Comparison of ENCODE assay signal across 16 cellular contexts in genomic region chr7:280461-280860, GRCh38. TPM values are rescaled to one million over a fixed set of nuclear protein-coding genes. Genes with fewer than 3 reads are reported as not detected.
DNase-seq lines count a peak whose midpoint lies in the region; ATAC-seq and TF ChIP-seq lines count a peak whose summit lies in the region.
"Had no signal": no experiment of that assay in that cellular context is flagged by ENCODE, and none has a peak within 500 bp of the region (broad histone marks: within the 10 kb centered on the region; RNA-seq: fewer than 3 reads in every experiment).

No MANE protein-coding gene starts in this region.

- intact Hi-C loops in left cardiac atrium (cut with DNase I) (no loop called here), cardiac septum (cut with DNase I) (loop anchor here (2.0 kb wide), 1 partner anchor 24 kb away; no protein-coding TSS in a partner anchor), lower lobe of right lung (cut with DNase I) (no loop called here)

- no peak overlapping the region for H3K4me3 Mint-ChIP-seq in chondrocyte (ENCODE audit: unreplicated experiment)
- H3K4me3 Mint-ChIP-seq: CD4-positive, alpha-beta memory T cell had no signal

- no peak overlapping the region for H3K27ac ChIP-seq in lower lobe of right lung
- H3K27ac ChIP-seq: A549, C4-2B had no signal

- peaks cover 21% of the 10 kb centered on the region for H3K27me3 ChIP-seq in lower lobe of right lung (ENCODE audit: low read depth)

- ATAC-seq in left cardiac atrium (no peak), lower lobe of right lung (no peak), HG03159 (IDR thresholded peaks at IDR 0.05; ENCODE audit: unreplicated experiment) (no peak), HG03378 (IDR thresholded peaks at IDR 0.05; ENCODE audit: unreplicated experiment) (no peak)
- ATAC-seq: A549 had no signal

- no peaks in the 10 kb centered on the region for H3K4me1 Mint-ChIP-seq in chondrocyte (ENCODE audit: low read depth)
- H3K4me1 Mint-ChIP-seq: CD4-positive, alpha-beta memory T cell had no signal

- H3K27ac Mint-ChIP-seq in chondrocyte (ENCODE audit: unreplicated experiment) = no peak overlapping the region
- H3K27ac Mint-ChIP-seq: CD4-positive, alpha-beta memory T cell had no signal

- H3K36me3 ChIP-seq in lower lobe of right lung = no peaks in the 10 kb centered on the region
- H3K36me3 ChIP-seq: BE2C, HAP-1 had no signal

- H3K27me3 Mint-ChIP-seq in chondrocyte (ENCODE audit: low read depth) = peaks cover 18% of the 10 kb centered on the region

- peaks cover 1% of the 10 kb centered on the region for H3K36me3 Mint-ChIP-seq in chondrocyte (ENCODE audit: low read depth)
- H3K36me3 Mint-ChIP-seq: CD4-positive, alpha-beta memory T cell had no signal

- DNase-seq in left cardiac atrium (peak; percentile 5), cardiac septum (ENCODE audit: low spot score) (no peak), chondrocyte (ENCODE audit: low spot score) (peak; percentile 55), lower lobe of right lung (peak; percentile 15), DMS114 treated with DMSO at 0.1 percent for 48 hours (lab: John Stamatoyannopoulos, UW; ENCODE audit: unreplicated experiment) (no peak)
- DNase-seq: BE2C; CD4-positive, alpha-beta memory T cell; DMS153; DMS79 treated with DMSO at 0.1 percent for 48 hours; EL; GOT3 had no signal

- H3K9me3 ChIP-seq in lower lobe of right lung = no peaks in the 10 kb centered on the region
- H3K9me3 ChIP-seq: BE2C had no signal

- no peak overlapping the region for H3K4me3 ChIP-seq in lower lobe of right lung
- H3K4me3 ChIP-seq: A549, HAP-1 had no signal

- H3K4me1 ChIP-seq in lower lobe of right lung = no peaks in the 10 kb centered on the region
- H3K4me1 ChIP-seq: A549, BE2C, HAP-1 had no signal

- no peak for TF ChIP-seq CTCF in chondrocyte (IDR thresholded peaks at IDR 0.05)
- TF ChIP-seq CTCF in lower lobe of right lung (IDR thresholded peaks at IDR 0.05) = no peak

- H3K9me3 Mint-ChIP-seq in chondrocyte (ENCODE audit: low read depth) = peaks cover 4% of the 10 kb centered on the region

RNA-seq across cellular contexts. Expression of gene FOXL3, which starts 9.5 kb away (rescaled TPM):
- not detected for total RNA-seq in left cardiac atrium
- not detected for total RNA-seq in cardiac septum
- not detected in 3 replicates for total RNA-seq in chondrocyte
- total RNA-seq in lower lobe of right lung = not detected
- total RNA-seq: CD4-positive, alpha-beta memory T cell had no signal

Comparison
In these comparisons a context has a peak if more than half of its experiments do, and no peak if none do; other contexts are left out.
1. DNase-seq: peak in left cardiac atrium (single experiment), chondrocyte (single experiment) and lower lobe of right lung (single experiment); none in cardiac septum (single experiment) and DMS114 treated with DMSO at 0.1 percent for 48 hours (single experiment).